ENCODE assay signal across 8 cellular contexts in genomic region chr9:137070201-137070905, GRCh38. TPM values are rescaled to one million over a fixed set of nuclear protein-coding genes. Genes with fewer than 3 reads are reported as not detected.
DNase-seq lines count a peak whose midpoint lies in the region; ATAC-seq and TF ChIP-seq lines count a peak whose summit lies in the region.

Gene SAPCD2, minus strand, starts transcription at chr9:137070557. Its CDS starts 97 bp downstream, at chr9:137070460.

- H3K36me3 ChIP-seq in BJ (ENCODE audit: control insufficient read depth, insufficient read depth, low read length) = no peaks in the 10 kb centered on the region
- no peaks in the 10 kb centered on the region for H3K36me3 ChIP-seq in right lobe of liver

- POLR2A ChIA-PET in BJ (lab: Charles Lee) = interaction anchor here (0.6 to 0.7 kb wide), 2 partner anchors 43 to 240 kb away, joined by 3 to 6 read pairs; no protein-coding TSS in a partner anchor

- H3K4me1 ChIP-seq in right lobe of liver = peaks cover 0 to 3% (median 0%) of the 10 kb centered on the region in 4 donors

- CTCF ChIA-PET in BJ (lab: Yijun Ruan, JAX) = interaction anchor here (0.9 to 9.4 kb wide), 14 partner anchors 9 to 284 kb away, joined by 3 to 153 read pairs (median 5); partner anchors contain the start of genes AJM1, MAN1B1, NPDC1 and RNF224

- 0% methylated on average over 18 of the region's 74 CpGs for WGBS in right lobe of liver (ENCODE audit: insufficient coverage, low coverage, low lambda C conversion rate, missing lambda C conversion rate)

- peak within 1 kb of the TSS in 1 of 3 donors; percentile 10 for H3K27ac ChIP-seq in right lobe of liver

- no peak for TF ChIP-seq POLR2A in right lobe of liver (IDR thresholded peaks at IDR 0.05)

- intact Hi-C loops in right lobe of liver (cut with DNase I) = no loop called here

- H3K4me3 ChIP-seq in BJ (ENCODE audit: low read depth, low read length) (peak within 1 kb of the TSS; percentile 39), right lobe of liver (peak within 1 kb of the TSS in 1 of 3 donors; percentile 27)

- no peaks in the 10 kb centered on the region for H3K9me3 ChIP-seq in right lobe of liver

- TF ChIP-seq CTCF in BJ (IDR thresholded peaks at IDR 0.05; ENCODE audit: insufficient read depth, low read depth, low read length) (no peak), right lobe of liver (IDR thresholded peaks at IDR 0.05) (no peak)

- DNase-seq in BJ (ENCODE audit: low read depth) (no peak), NCI-H82 (lab: John Stamatoyannopoulos, UW) (peak; percentile 97), dermis microvascular lymphatic vessel endothelial cell (ENCODE audit: low read depth in 2 of 2) (peak; percentile 72 to 91), right lobe of liver (peak; percentile 82 to 87 (median 87))
- DNase-seq in activated CD4-positive, alpha-beta T cell treated with anti-CD3 and anti-CD28 coated beads, Interleukin-2, amount 50 U/mL, for 24 hours (ENCODE audit: low read depth in 1 of 2, low spot score in 1 of 2) = peak; percentile 55 to 75
- DNase-seq in stimulated activated CD4-positive, alpha-beta T cell treated with anti-CD3 and anti-CD28 coated beads, Interleukin-4, amount 100 ng/mL, for 4 hours = peak; percentile 75 to 80

- no peaks in the 10 kb centered on the region for H3K27me3 ChIP-seq in BJ (ENCODE audit: control insufficient read depth, insufficient read depth, low read length)
- peaks cover 0 to 14% of the 10 kb centered on the region in 2 donors for H3K27me3 ChIP-seq in right lobe of liver

- ATAC-seq in GM19372 (IDR thresholded peaks at IDR 0.05; ENCODE audit: low read depth, unreplicated experiment) = peak; percentile 75
- ATAC-seq in HG03565 (IDR thresholded peaks at IDR 0.05; ENCODE audit: unreplicated experiment) = peak; percentile 68
- ATAC-seq in right lobe of liver = peak; percentile 84 to 91 (median 86)

RNA-seq across cellular contexts. Expression of gene SAPCD2, which starts in this region (rescaled TPM):
- polyA plus RNA-seq in BJ (2011; rRNA removed) = 5.1 and 8.6 TPM in 2 replicates
- 3.0 and 3.2 TPM in 2 replicates for polyA minus RNA-seq in BJ (2011; rRNA and poly(A)+ RNA removed)
- total RNA-seq in dermis microvascular lymphatic vessel endothelial cell = 5.1 and 10.3 TPM in 2 replicates
- total RNA-seq in right lobe of liver = under 1 TPM in 5 of 6 experiments, not detected in 1; 0.05 to 0.43 (median 0.22) TPM

Comparison
In these comparisons a context has a peak if more than half of its experiments do, and no peak if none do; other contexts are left out.
1. Peak in DNase-seq and ATAC-seq in right lobe of liver; RNA of the gene not detected or under 1 TPM.